1 cellular context compared by ENCODE assay signal in genomic region chr17:27539794-27540193, GRCh38.
TF ChIP-seq lines count a peak whose summit lies in the region.

No MANE protein-coding gene starts in this region.

TF ChIP-seq in GM23338, 12 proteins besides CTCF, POLR2A, EP300 and RAD21 (continued from another document):
- TF ChIP-seq ZNF462 (CRISPR knock-in tag; IDR thresholded peaks at IDR 0.05) (no peak), EZH2phosphoT487 (IDR thresholded peaks at IDR 0.05; ENCODE audit: unreplicated experiment) (no peak), POLR2AphosphoS5 (IDR thresholded peaks at IDR 0.05; ENCODE audit: low read depth) (no peak), EZH2 (IDR thresholded peaks at IDR 0.05; ENCODE audit: low read depth, unreplicated experiment) (no peak)
